ENCODE assay signal across 14 cellular contexts in genomic region chr3:105362021-105362665, GRCh38. TPM values are rescaled to one million over a fixed set of nuclear protein-coding genes. Genes with fewer than 3 reads are reported as not detected.
A peak's percentile ranks its signal among the peaks of the same experiment; 100 is the strongest.
DNase-seq lines count a peak whose midpoint lies in the region; ATAC-seq and TF ChIP-seq lines count a peak whose summit lies in the region.
"Had no signal": no experiment of that assay in that cellular context is flagged by ENCODE, and none has a peak within 500 bp of the region (broad histone marks: within the 10 kb centered on the region; RNA-seq: fewer than 3 reads in every experiment).

No MANE protein-coding gene starts in this region.

- H3K27ac ChIP-seq in RWPE2 (ENCODE audit: poor library complexity, severe bottlenecking), result peak overlapping the region; percentile 98
- H3K27ac ChIP-seq in epithelial cell of prostate, result peak overlapping the region; percentile 97
- peak overlapping the region; percentile 96 for H3K27ac ChIP-seq in osteoblast (ENCODE audit: low read depth, low read length)
- no peak overlapping the region for H3K27ac ChIP-seq in SJCRH30
- H3K27ac ChIP-seq: C4-2B, uterus had no signal

- no peak overlapping the region for H2AFZ ChIP-seq in osteoblast (ENCODE audit: low read length)

- H3K4me2 ChIP-seq in osteoblast (ENCODE audit: insufficient read depth, low read length), result peak overlapping the region; percentile 50

- H3K4me1 ChIP-seq in RWPE2 (ENCODE audit: insufficient read depth, poor library complexity, severe bottlenecking) (peaks cover 68% of the 10 kb centered on the region), osteoblast (ENCODE audit: insufficient read depth, low read length) (peaks cover 59% of the 10 kb centered on the region), SJCRH30 (no peaks in the 10 kb centered on the region)

- H3K4me3 ChIP-seq in RWPE2 (ENCODE audit: severe bottlenecking) (no peak overlapping the region), osteoblast (ENCODE audit: insufficient read depth, low read length) (no peak overlapping the region), SJCRH30 (no peak overlapping the region)
- H3K4me3 ChIP-seq: uterus had no signal

- DNase-seq in GM03348 (ENCODE audit: low spot score), result peak; percentile 34
- no peak for DNase-seq in RWPE2 (ENCODE audit: low spot score)
- no peak for DNase-seq in epithelial cell of prostate (ENCODE audit: low read depth, low spot score)
- DNase-seq in osteoblast (ENCODE audit: insufficient read length, low spot score, missing footprints), result peak; percentile 62
- DNase-seq in activated naive CD4-positive, alpha-beta T cell treated with anti-CD3 and anti-CD28 coated beads, Interleukin-2, amount 50 U/mL, for 16 hours, result no peak
- DNase-seq in NCI-H526 treated with DMSO at 0.1 percent for 48 hours (lab: John Stamatoyannopoulos, UW), result no peak
- DNase-seq in SJCRH30, result no peak
- no peak for DNase-seq in NCI-H1694 treated with DMSO at 0.1 percent for 48 hours (lab: John Stamatoyannopoulos, UW)
- DNase-seq: activated CD4-positive, alpha-beta T cell treated with anti-CD3 and anti-CD28 coated beads for 36 hours; activated T-cell treated with anti-CD3 and anti-CD28 coated beads for 4 hours; left colon; NCI-H2171; uterus had no signal

- peaks cover 4% of the 10 kb centered on the region for H3K79me2 ChIP-seq in osteoblast (ENCODE audit: insufficient read depth, low read length)

- H4K20me1 ChIP-seq in osteoblast (ENCODE audit: insufficient read depth, low read length), result no peaks in the 10 kb centered on the region

- H3K27me3 ChIP-seq in RWPE2 (ENCODE audit: insufficient read depth, poor library complexity, severe bottlenecking) (no peaks in the 10 kb centered on the region), osteoblast (ENCODE audit: insufficient read depth, low read length) (no peaks in the 10 kb centered on the region), SJCRH30 (no peaks in the 10 kb centered on the region)
- H3K27me3 ChIP-seq: uterus had no signal

- H3K9me3 ChIP-seq in RWPE2 (ENCODE audit: severe bottlenecking) (no peaks in the 10 kb centered on the region), osteoblast (ENCODE audit: low read depth, low read length) (no peaks in the 10 kb centered on the region), SJCRH30 (replicated peaks) (no peaks in the 10 kb centered on the region)
- H3K9me3 ChIP-seq: uterus had no signal

- H3K36me3 ChIP-seq in RWPE2 (ENCODE audit: low read depth), result no peaks in the 10 kb centered on the region
- no peaks in the 10 kb centered on the region for H3K36me3 ChIP-seq in osteoblast (ENCODE audit: insufficient read depth, low read length)
- H3K36me3 ChIP-seq in SJCRH30, result no peaks in the 10 kb centered on the region
- H3K36me3 ChIP-seq: uterus had no signal

- TF ChIP-seq CTCF in RWPE2 (IDR thresholded peaks at IDR 0.05; ENCODE audit: poor library complexity, severe bottlenecking) (no peak), osteoblast (IDR thresholded peaks at IDR 0.05; ENCODE audit: extremely low read depth, low read depth, low read length) (no peak)

- ATAC-seq in RWPE2 (ENCODE audit: low read depth), result no peak
- ATAC-seq: activated CD4-positive, alpha-beta T cell treated with anti-CD3 and anti-CD28 coated beads for 36 hours; left colon had no signal

RNA-seq across cellular contexts. Expression of gene ALCAM, which starts 4.6 kb away (rescaled TPM):
- total RNA-seq in osteoblast, result 178 and 276 TPM in 2 replicates
- 0.46 and 0.85 TPM in 2 replicates for total RNA-seq in SJCRH30 (2014; rRNA removed; shearing (Covaris generic))

Comparison
In these comparisons a context has a peak if more than half of its experiments do, and no peak if none do; other contexts are left out.
1. DNase-seq: peak in GM03348 (single experiment) and osteoblast (single experiment); none in RWPE2 (single experiment), epithelial cell of prostate (single experiment), activated naive CD4-positive, alpha-beta T cell treated with anti-CD3 and anti-CD28 coated beads, Interleukin-2, amount 50 U/mL, for 16 hours (single experiment), NCI-H526 treated with DMSO at 0.1 percent for 48 hours (single experiment), SJCRH30 (0 of 2) and NCI-H1694 treated with DMSO at 0.1 percent for 48 hours (single experiment).
2. RNA of gene ALCAM, which starts 4.6 kb away (total RNA-seq): 178 to 276 TPM in osteoblast; 0.46 to 0.85 TPM in SJCRH30; every median in the first group is over 10 times any median in the second.